ENCODE assay signal across 30 cellular contexts in genomic region chr11:71979094-71979493, GRCh38. TPM values are rescaled to one million over a fixed set of nuclear protein-coding genes. Genes with fewer than 3 reads are reported as not detected.
"Had no signal": no experiment of that assay in that cellular context is flagged by ENCODE, and none has a peak within 500 bp of the region (broad histone marks: within the 10 kb centered on the region; RNA-seq: fewer than 3 reads in every experiment).

No MANE protein-coding gene starts in this region.

- H3K4me1 ChIP-seq: ascending aorta, testis, transverse colon had no signal

- H3K9me3 ChIP-seq: adrenal gland, ascending aorta, ovary, testis, transverse colon had no signal

- H3K4me3 Mint-ChIP-seq: activated naive CD4-positive, alpha-beta T cell treated with anti-CD3 and anti-CD28 coated beads for 36 hours; activated naive CD8-positive, alpha-beta T cell treated with anti-CD3 and anti-CD28 coated beads for 36 hours; activated T-helper 1 cell treated with anti-CD3 and anti-CD28 coated beads, Interleukin-12 subunit alpha, Interleukin-12 subunit beta, Interleukin-2, Interleukin-4 antibody, amounts not matched to agents 30 ng/mL and 10 ng/mL and 1 ng/mL, durations not matched to agents 14 hours and 24 hours and 36 hours; brain; naive thymus-derived CD4-positive, alpha-beta T cell; T-helper 2 cell treated with Interferon-gamma antibody and Interleukin-4, amounts not matched to agents 5 μg/mL and 100 μg/mL, for 36 hours had no signal

- H3K4me3 ChIP-seq: adrenal gland, ascending aorta, ovary, skin epidermis, testis, transverse colon had no signal

- H3K27ac ChIP-seq: adrenal gland, ascending aorta, epithelial cell of prostate, ovary, testis, transverse colon had no signal

- H3K4me1 Mint-ChIP-seq: brain had no signal

- FAIRE-seq: endometrium, frontal cortex, islet of Langerhans had no signal

- H3K9me3 Mint-ChIP-seq: activated naive CD4-positive, alpha-beta T cell treated with anti-CD3 and anti-CD28 coated beads for 36 hours; activated naive CD8-positive, alpha-beta T cell treated with anti-CD3 and anti-CD28 coated beads for 36 hours; activated T-helper 1 cell treated with anti-CD3 and anti-CD28 coated beads, Interleukin-12 subunit alpha, Interleukin-12 subunit beta, Interleukin-2, Interleukin-4 antibody, amounts not matched to agents 30 ng/mL and 10 ng/mL and 1 ng/mL, durations not matched to agents 14 hours and 24 hours and 36 hours; brain; naive thymus-derived CD4-positive, alpha-beta T cell; T-helper 2 cell treated with Interferon-gamma antibody and Interleukin-4, amounts not matched to agents 5 μg/mL and 100 μg/mL, for 36 hours had no signal

- H3K27me3 ChIP-seq: adrenal gland, ascending aorta, ovary, testis, transverse colon had no signal

- H3K36me3 ChIP-seq: adrenal gland, ovary had no signal

- H3K27me3 Mint-ChIP-seq: activated naive CD8-positive, alpha-beta T cell treated with anti-CD3 and anti-CD28 coated beads for 36 hours; brain; naive thymus-derived CD4-positive, alpha-beta T cell; progenitor cell of endocrine pancreas had no signal

- ATAC-seq: activated CD4-positive, CD25-positive, alpha-beta regulatory T cell treated with anti-CD3 and anti-CD28 coated beads, Interleukin-2, amount 50 U/mL, for 24 hours; left cardiac atrium; left ventricle myocardium superior; naive thymus-derived CD4-positive, alpha-beta T cell; sciatic nerve had no signal

- H3K27ac Mint-ChIP-seq: activated naive CD4-positive, alpha-beta T cell treated with anti-CD3 and anti-CD28 coated beads for 36 hours; activated naive CD8-positive, alpha-beta T cell treated with anti-CD3 and anti-CD28 coated beads for 36 hours; activated T-helper 1 cell treated with anti-CD3 and anti-CD28 coated beads, Interleukin-12 subunit alpha, Interleukin-12 subunit beta, Interleukin-2, Interleukin-4 antibody, amounts not matched to agents 30 ng/mL and 10 ng/mL and 1 ng/mL, durations not matched to agents 14 hours and 24 hours and 36 hours; naive thymus-derived CD4-positive, alpha-beta T cell; progenitor cell of endocrine pancreas; T-helper 2 cell treated with Interferon-gamma antibody and Interleukin-4, amounts not matched to agents 5 μg/mL and 100 μg/mL, for 36 hours had no signal

- DNase-seq: activated CD4-positive, alpha-beta T cell treated with anti-CD3 and anti-CD28 coated beads for 48 hours; activated CD4-positive, alpha-beta T cell treated with anti-CD3 and anti-CD28 coated beads, Interleukin-2, amount 50 U/mL, for 48 hours; activated CD8-positive, alpha-beta memory T cell treated with anti-CD3 and anti-CD28 coated beads for 24 hours; activated effector memory CD4-positive, alpha-beta T cell treated with anti-CD3 and anti-CD28 coated beads, Interleukin-2, amount 50 U/mL, for 16 hours; activated naive CD4-positive, alpha-beta T cell treated with anti-CD3 and anti-CD28 coated beads for 36 hours; activated naive CD8-positive, alpha-beta T cell treated with anti-CD3 and anti-CD28 coated beads for 36 hours; activated T-cell treated with anti-CD3 and anti-CD28 coated beads, Interleukin-2, amount 50 U/mL, for 1 hour; adrenal gland; effector CD8-positive, alpha-beta T cell; left cardiac atrium; left ventricle myocardium superior; naive thymus-derived CD4-positive, alpha-beta T cell; ovary; stimulated activated CD4-positive, alpha-beta T cell treated with anti-CD3 and anti-CD28 coated beads, Interleukin-12 subunit alpha, Interleukin-12 subunit beta, amount 100 ng/mL, for 4 hours; stimulated activated CD4-positive, alpha-beta T cell treated with anti-CD3 and anti-CD28 coated beads, Interleukin-4, amount 100 ng/mL, for 1 hour; T-helper 1 cell; testis; transverse colon had no signal

RNA-seq across cellular contexts. Expression of gene XNDC1N, which starts 50.7 kb away (rescaled TPM):
- total RNA-seq: ascending aorta had no signal
